ENCODE assay signal across 1 cellular context in the genomic region with DNA sequence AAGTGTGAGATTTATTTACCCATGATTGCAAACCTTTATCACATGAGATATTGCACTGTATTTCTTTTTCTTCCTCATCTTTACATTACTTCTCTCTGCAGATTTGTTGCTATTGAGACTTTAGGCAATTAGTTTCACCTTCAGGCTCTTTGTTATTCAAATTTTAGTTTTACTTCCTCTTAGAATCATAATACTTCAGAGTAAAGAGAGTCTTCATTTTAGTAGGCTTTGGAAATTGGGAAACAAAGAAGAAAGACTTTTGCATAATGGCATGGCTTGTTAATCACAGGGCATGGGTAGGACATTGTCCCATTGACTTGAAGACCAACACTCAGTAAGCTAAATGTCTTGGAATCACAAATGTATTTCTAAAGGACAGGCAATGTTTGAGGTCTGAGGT.
TF ChIP-seq lines count a peak whose summit lies in the region.

No MANE protein-coding gene starts in this region.

TF ChIP-seq in WTC11, 78 proteins besides CTCF, POLR2A, EP300 and RAD21 (continued from another document):
- TF ChIP-seq, protein P1, sequence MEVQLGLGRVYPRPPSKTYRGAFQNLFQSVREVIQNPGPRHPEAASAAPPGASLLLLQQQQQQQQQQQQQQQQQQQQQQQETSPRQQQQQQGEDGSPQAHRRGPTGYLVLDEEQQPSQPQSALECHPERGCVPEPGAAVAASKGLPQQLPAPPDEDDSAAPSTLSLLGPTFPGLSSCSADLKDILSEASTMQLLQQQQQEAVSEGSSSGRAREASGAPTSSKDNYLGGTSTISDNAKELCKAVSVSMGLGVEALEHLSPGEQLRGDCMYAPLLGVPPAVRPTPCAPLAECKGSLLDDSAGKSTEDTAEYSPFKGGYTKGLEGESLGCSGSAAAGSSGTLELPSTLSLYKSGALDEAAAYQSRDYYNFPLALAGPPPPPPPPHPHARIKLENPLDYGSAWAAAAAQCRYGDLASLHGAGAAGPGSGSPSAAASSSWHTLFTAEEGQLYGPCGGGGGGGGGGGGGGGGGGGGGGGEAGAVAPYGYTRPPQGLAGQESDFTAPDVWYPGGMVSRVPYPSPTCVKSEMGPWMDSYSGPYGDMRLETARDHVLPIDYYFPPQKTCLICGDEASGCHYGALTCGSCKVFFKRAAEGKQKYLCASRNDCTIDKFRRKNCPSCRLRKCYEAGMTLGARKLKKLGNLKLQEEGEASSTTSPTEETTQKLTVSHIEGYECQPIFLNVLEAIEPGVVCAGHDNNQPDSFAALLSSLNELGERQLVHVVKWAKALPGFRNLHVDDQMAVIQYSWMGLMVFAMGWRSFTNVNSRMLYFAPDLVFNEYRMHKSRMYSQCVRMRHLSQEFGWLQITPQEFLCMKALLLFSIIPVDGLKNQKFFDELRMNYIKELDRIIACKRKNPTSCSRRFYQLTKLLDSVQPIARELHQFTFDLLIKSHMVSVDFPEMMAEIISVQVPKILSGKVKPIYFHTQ (CRISPR knock-in tag; IDR thresholded peaks at IDR 0.05), result no peak
- TF ChIP-seq CREM (CRISPR knock-in tag; IDR thresholded peaks at IDR 0.05) (no peak), TEAD4 (CRISPR knock-in tag; IDR thresholded peaks at IDR 0.05) (no peak)
